19 cellular contexts compared by ENCODE assay signal in genomic region chr13:28056970-28057712, GRCh38. TPM values are rescaled to one million over a fixed set of nuclear protein-coding genes. Genes with fewer than 3 reads are reported as not detected.
DNase-seq lines count a peak whose midpoint lies in the region; ATAC-seq, FAIRE-seq and TF ChIP-seq lines count a peak whose summit lies in the region.
"Had no signal": no experiment of that assay in that cellular context is flagged by ENCODE, and none has a peak within 500 bp of the region (broad histone marks: within the 10 kb centered on the region; RNA-seq: fewer than 3 reads in every experiment).

No MANE protein-coding gene starts in this region.

- H3K9me3 Mint-ChIP-seq in stimulated activated effector memory CD8-positive, alpha-beta T cell treated with anti-CD3 and anti-CD28 coated beads, Interleukin-12 subunit alpha, Interleukin-12 subunit beta, amount 100 ng/mL, for 72 hours, result no peaks in the 10 kb centered on the region
- H3K9me3 Mint-ChIP-seq in CD4-positive, alpha-beta memory T cell, result no peaks in the 10 kb centered on the region

- no TSS peak for BruUV-seq in mammary epithelial cell (replicated peaks; lab: Mats Ljungman, UMichigan)

- H3K79me2 ChIP-seq in mammary epithelial cell (ENCODE audit: insufficient read depth, low read length), result no peaks in the 10 kb centered on the region

- 78% methylated on average over 12 of the region's 13 CpGs for WGBS in mammary epithelial cell (ENCODE audit: low coverage, missing lambda C conversion rate)

- ATAC-seq in GM19438 (IDR thresholded peaks at IDR 0.05; ENCODE audit: low read depth, unreplicated experiment) (peak; percentile 71), HG02798 (IDR thresholded peaks at IDR 0.05; ENCODE audit: poor library complexity, unreplicated experiment) (peak; percentile 66), HG03565 (IDR thresholded peaks at IDR 0.05; ENCODE audit: unreplicated experiment) (peak; percentile 42)
- ATAC-seq in stimulated activated effector memory CD8-positive, alpha-beta T cell treated with anti-CD3 and anti-CD28 coated beads, Interleukin-12 subunit alpha, Interleukin-12 subunit beta, amount 100 ng/mL, for 72 hours, result no peak
- ATAC-seq: HCT116 had no signal

- peak; percentile 79 for FAIRE-seq in GM12891 (lab: Jason Lieb, UNC)
- FAIRE-seq: endometrium had no signal

- no peaks in the 10 kb centered on the region for H4K20me1 ChIP-seq in mammary epithelial cell (ENCODE audit: insufficient read depth, low read length)

- no peaks in the 10 kb centered on the region for H3K36me3 ChIP-seq in mammary epithelial cell (ENCODE audit: insufficient read depth, low read length)
- H3K36me3 ChIP-seq in CD4-positive, alpha-beta memory T cell (ENCODE audit: insufficient read depth, low read length), result no peaks in the 10 kb centered on the region

- dilution Hi-C loops in mammary epithelial cell (cut with HindIII; ENCODE audit: low sequenced_read_pairs), result no loop called here

- no peaks in the 10 kb centered on the region for H3K9me3 ChIP-seq in mammary epithelial cell (replicated peaks; ENCODE audit: insufficient read depth, low read length)
- H3K9me3 ChIP-seq in CD4-positive, alpha-beta memory T cell (ENCODE audit: control insufficient read depth in 1 of 2, low read length in 2 of 2), result no peaks in the 10 kb centered on the region

- in situ Hi-C loops in mammary epithelial cell (cut with MboI; ENCODE audit: low sequenced_read_pairs in 2 of 2), result loop anchor here (25.0 kb wide), 1 partner anchor 580 kb away; no protein-coding TSS in a partner anchor

- CTCF ChIA-PET in mammary epithelial cell (lab: Charles Lee; ENCODE audit: low non-redundant PET), result interaction anchor here (0.5 kb wide), 1 partner anchor 83 kb away, joined by 4 read pairs; no protein-coding TSS in a partner anchor
- CTCF ChIA-PET in CD4-positive, alpha-beta memory T cell (lab: Charles Lee; ENCODE audit: partially characterized antibody), result interaction anchor here (0.6 to 0.9 kb wide), 3 partner anchors 11 to 78 kb away, joined by 3 read pairs; no protein-coding TSS in a partner anchor

- H3K4me1 ChIP-seq in mammary epithelial cell (ENCODE audit: insufficient read depth, low read length), result no peaks in the 10 kb centered on the region
- no peaks in the 10 kb centered on the region for H3K4me1 ChIP-seq in CD4-positive, alpha-beta memory T cell (ENCODE audit: insufficient read depth, low read length)

- POLR2A ChIA-PET in CD4-positive, alpha-beta memory T cell (lab: Charles Lee; ENCODE audit: partially characterized antibody), result no interaction called here

- TF ChIP-seq POLR2A in GM12891 (IDR thresholded peaks at IDR 0.05; ENCODE audit: low read depth, low read length), result no peak

- no peaks in the 10 kb centered on the region for H3K36me3 Mint-ChIP-seq in stimulated activated effector memory CD8-positive, alpha-beta T cell treated with anti-CD3 and anti-CD28 coated beads, Interleukin-12 subunit alpha, Interleukin-12 subunit beta, amount 100 ng/mL, for 72 hours
- H3K36me3 Mint-ChIP-seq in CD4-positive, alpha-beta memory T cell, result no peaks in the 10 kb centered on the region
- H3K36me3 Mint-ChIP-seq: brain had no signal

- H2AFZ ChIP-seq in mammary epithelial cell (ENCODE audit: low read depth, low read length), result no peak overlapping the region
- H2AFZ ChIP-seq: PC-9 had no signal

- H3K27ac ChIP-seq in mammary epithelial cell (ENCODE audit: insufficient read depth, low read depth, low read length), result no peak overlapping the region
- H3K27ac ChIP-seq in CD4-positive, alpha-beta memory T cell (ENCODE audit: low read depth, low read length), result no peak overlapping the region
- H3K27ac ChIP-seq: PC-9 had no signal

- peaks cover 19 to 23% of the 10 kb centered on the region in 2 donors for H3K27me3 Mint-ChIP-seq in CD4-positive, alpha-beta memory T cell

- H3K4me2 ChIP-seq in mammary epithelial cell (ENCODE audit: insufficient read depth, low read depth, low read length), result no peak overlapping the region
- H3K4me2 ChIP-seq: PC-9 had no signal

- no peak overlapping the region for H3K9ac ChIP-seq in mammary epithelial cell (ENCODE audit: insufficient read depth, low read length)

- H3K4me3 Mint-ChIP-seq in stimulated activated effector memory CD8-positive, alpha-beta T cell treated with anti-CD3 and anti-CD28 coated beads, Interleukin-12 subunit alpha, Interleukin-12 subunit beta, amount 100 ng/mL, for 72 hours, result no peak overlapping the region
- no peak overlapping the region for H3K4me3 Mint-ChIP-seq in CD4-positive, alpha-beta memory T cell
- H3K4me3 Mint-ChIP-seq: brain had no signal

- DNase-seq in GM12891 (ENCODE audit: insufficient read length, low spot score) (no peak), cerebellar cortex (ENCODE audit: low spot score) (no peak), mammary epithelial cell (no peak)
- no peak for DNase-seq in stimulated activated effector memory CD8-positive, alpha-beta T cell treated with anti-CD3 and anti-CD28 coated beads, Interleukin-12 subunit alpha, Interleukin-12 subunit beta, amount 100 ng/mL, for 72 hours (ENCODE audit: low spot score in 2 of 2)
- DNase-seq in CD4-positive, alpha-beta memory T cell, result no peak
- DNase-seq: glutamatergic neuron; NCI-H1092; NCI-H446; PC-9; stimulated activated CD4-positive, alpha-beta T cell treated with anti-CD3 and anti-CD28 coated beads, Interleukin-1b, Interleukin-23, amount 100 ng/mL, for 48 hours; T-helper 1 cell had no signal

- intact Hi-C loops in mammary epithelial cell (cut with micrococcal nuclease), result loop anchor here (5.0 kb wide), 1 partner anchor 265 kb away; no protein-coding TSS in a partner anchor
- intact Hi-C loops in CD4-positive, alpha-beta memory T cell (cut with micrococcal nuclease), result loop anchor here (5.0 kb wide), 1 partner anchor 80 kb away; the partner anchor contains the start of gene PAN3

- no peaks in the 10 kb centered on the region for H3K27me3 ChIP-seq in mammary epithelial cell (ENCODE audit: insufficient read depth, low read length)
- H3K27me3 ChIP-seq in CD4-positive, alpha-beta memory T cell (ENCODE audit: insufficient read depth, low read length), result peaks cover 4% of the 10 kb centered on the region

- no peak overlapping the region for H3K4me3 ChIP-seq in mammary epithelial cell (replicated peaks in 1 of 3; ENCODE audit: insufficient read depth in 1 of 3, low read depth in 2 of 3, low read length in 3 of 3)
- H3K4me3 ChIP-seq in CD4-positive, alpha-beta memory T cell (ENCODE audit: low read length in 2 of 2), result no peak overlapping the region
- H3K4me3 ChIP-seq: PC-9 had no signal

- no peak overlapping the region for H3K27ac Mint-ChIP-seq in stimulated activated effector memory CD8-positive, alpha-beta T cell treated with anti-CD3 and anti-CD28 coated beads, Interleukin-12 subunit alpha, Interleukin-12 subunit beta, amount 100 ng/mL, for 72 hours
- H3K27ac Mint-ChIP-seq in CD4-positive, alpha-beta memory T cell, result no peak overlapping the region
- H3K27ac Mint-ChIP-seq: brain had no signal

- H3K4me1 Mint-ChIP-seq in stimulated activated effector memory CD8-positive, alpha-beta T cell treated with anti-CD3 and anti-CD28 coated beads, Interleukin-12 subunit alpha, Interleukin-12 subunit beta, amount 100 ng/mL, for 72 hours, result peaks cover 11% of the 10 kb centered on the region
- H3K4me1 Mint-ChIP-seq in CD4-positive, alpha-beta memory T cell, result peaks cover 0 to 2% (median 0%) of the 10 kb centered on the region in 4 donors
- H3K4me1 Mint-ChIP-seq: brain had no signal

- no peak for TF ChIP-seq CTCF in mammary epithelial cell (conservative IDR thresholded peaks at IDR 0.05 in 1 of 2, IDR thresholded peaks at IDR 0.05 in 1 of 2; ENCODE audit: extremely low read depth in 1 of 2, insufficient read depth in 1 of 2, low read depth in 1 of 2, low read length in 2 of 2)

TF ChIP-seq in GM12891, 5 proteins besides CTCF, POLR2A, EP300 and RAD21:
- peak; percentile 66 for TF ChIP-seq SPI1 (IDR thresholded peaks at IDR 0.05; ENCODE audit: low read depth, low read length)
- no peak for TF ChIP-seq PAX5 (IDR thresholded peaks at IDR 0.05; ENCODE audit: insufficient read depth, low read length, severe bottlenecking)
- no peak for TF ChIP-seq POU2F2 (IDR thresholded peaks at IDR 0.05; ENCODE audit: low read depth, low read length)

RNA-seq across cellular contexts. Expression of gene FLT3, which starts 43.2 kb away (rescaled TPM):
- 0.15 TPM for polyA plus RNA-seq in GM12891 (2012; ENCODE audit: low read depth, missing spikeins)
- not detected for total RNA-seq in mammary epithelial cell
- polyA plus RNA-seq in mammary epithelial cell, result not detected
- polyA minus RNA-seq in mammary epithelial cell, result not detected
- not detected for total RNA-seq in CD4-positive, alpha-beta memory T cell
- not detected for polyA plus RNA-seq in CD4-positive, alpha-beta memory T cell
- total RNA-seq: HT1080, myocyte, PC-9 had no signal
